ENCODE assay signal across 5 cellular contexts in the genomic region with DNA sequence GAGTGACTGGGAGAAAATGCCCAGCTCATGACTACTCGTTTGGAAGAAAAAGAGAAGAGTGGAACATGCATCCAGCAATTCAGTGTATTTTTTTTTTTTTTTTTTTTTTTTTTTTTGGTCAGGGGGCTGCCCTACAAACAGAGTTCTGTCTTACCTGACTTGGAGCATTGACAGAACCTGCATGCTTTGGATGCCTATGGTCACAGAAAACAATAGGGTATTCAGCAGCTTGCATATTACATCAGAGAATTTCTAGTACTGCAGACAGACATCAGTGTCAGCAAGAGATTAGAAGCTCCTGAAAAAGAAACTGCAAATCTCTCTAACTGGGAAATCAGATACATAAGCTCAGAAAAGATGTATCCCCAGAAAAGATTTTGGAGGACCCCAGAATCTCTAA.
DNase-seq lines count a peak whose midpoint lies in the region; ATAC-seq, FAIRE-seq and TF ChIP-seq lines count a peak whose summit lies in the region.
"Not testable (repeated sequence)": the region's sequence is repeated elsewhere in the genome, so short reads cannot be mapped to it uniquely, and the experiment has no call there.

No MANE protein-coding gene starts in this region.

- DNase-seq in GM23338 (ENCODE audit: low spot score); WTC11 (ENCODE audit: low spot score); body of pancreas; HepG2 (ENCODE audit: low spot score): not testable (repeated sequence)

- not testable (repeated sequence) for H3K4me3 ChIP-seq in GM23338; body of pancreas; HepG2 (replicated peaks in 1 of 3; ENCODE audit: insufficient read depth in 1 of 3, low read depth in 2 of 3, low read length in 3 of 3)

- not testable (repeated sequence) for TF ChIP-seq POLR2A in body of pancreas (IDR thresholded peaks at IDR 0.05); HepG2 (IDR thresholded peaks at IDR 0.05; ENCODE audit: insufficient read depth in 1 of 2, low read depth in 2 of 2, low read length in 2 of 2)

- H4K20me1 ChIP-seq in GM23338 (replicated peaks; ENCODE audit: insufficient read depth); HepG2 (ENCODE audit: insufficient read depth, low read length): not testable (repeated sequence)

- H3K36me3 ChIP-seq in GM23338 (ENCODE audit: insufficient read depth); body of pancreas (replicated peaks in 1 of 2; ENCODE audit: insufficient read depth in 1 of 2, low read depth in 2 of 2); HepG2 (replicated peaks in 1 of 2; ENCODE audit: control insufficient read depth in 1 of 2, insufficient read depth in 2 of 2, low read length in 2 of 2): not testable (repeated sequence)

- TF ChIP-seq CTCF in GM23338 (conservative IDR thresholded peaks at IDR 0.05; ENCODE audit: low read depth in 2 of 2); WTC11 (IDR thresholded peaks at IDR 0.05); body of pancreas (IDR thresholded peaks at IDR 0.05); HepG2 (CRISPR knock-in tag; IDR thresholded peaks at IDR 0.05): not testable (repeated sequence)

- in situ Hi-C loops in HepG2 (cut with HindIII; ENCODE audit: extremely low pct_ligation_motif_present, low pct_unique_long_range_greater_than_20kb) = not testable (repeated sequence)

- not testable (repeated sequence) for H3K27ac Mint-ChIP-seq in GM23338, WTC11

- POLR2A ChIA-PET in WTC11 (lab: Charles Lee); HepG2 (lab: Yijun Ruan, JAX): not testable (repeated sequence)

- H3K9me3 ChIP-seq in body of pancreas; HepG2 (ENCODE audit: low read length): not testable (repeated sequence)

- H3K27me3 Mint-ChIP-seq in GM23338 (ENCODE audit: insufficient read depth, low read depth, poor library complexity); WTC11 (ENCODE audit: low read depth): not testable (repeated sequence)

- H3K36me3 Mint-ChIP-seq in GM23338 (ENCODE audit: low read depth); WTC11: not testable (repeated sequence)

- H3K9me2 ChIP-seq in GM23338 (ENCODE audit: insufficient read depth) = not testable (repeated sequence)

- CTCF ChIA-PET in WTC11 (lab: Charles Lee); HepG2 (lab: Yijun Ruan, JAX; ENCODE audit: low intra/inter-chr PET ratio, low total read pairs): not testable (repeated sequence)

- not testable (repeated sequence) for H2AFZ ChIP-seq in GM23338; HepG2 (ENCODE audit: low read length)

- not testable (repeated sequence) for H3K9ac ChIP-seq in HepG2 (ENCODE audit: insufficient read depth, low read depth, low read length)

- not testable (repeated sequence) for H3K79me2 ChIP-seq in GM23338 (replicated peaks; ENCODE audit: insufficient read depth); HepG2 (ENCODE audit: insufficient read depth, low read length)

- not testable (repeated sequence) for H3K27ac ChIP-seq in GM23338 (ENCODE audit: low read depth); body of pancreas; HepG2 (ENCODE audit: extremely low read length, insufficient read depth, low read length)

- peak; percentile 69 for ATAC-seq in GM23338
- peak; percentile 81 for ATAC-seq in WTC11
- ATAC-seq in body of pancreas = peak; percentile 68
- peak; percentile 82 for ATAC-seq in HepG2

- not testable (repeated sequence) for H3K4me1 Mint-ChIP-seq in GM23338, WTC11

- not testable (repeated sequence) for H3K4me1 ChIP-seq in GM23338 (ENCODE audit: insufficient read depth); body of pancreas; HepG2 (ENCODE audit: insufficient read depth, low read length)

- TF ChIP-seq RAD21 in HepG2 (CRISPR knock-in tag; IDR thresholded peaks at IDR 0.05) = not testable (repeated sequence)

- WGBS in body of pancreas, 2 donors = no CpG with 5 or more reads among the region's 1 CpG
- WGBS in HepG2 (ENCODE audit: low lambda C conversion rate) = no CpG with 5 or more reads among the region's 1 CpG

- not testable (repeated sequence) for H3K9me3 Mint-ChIP-seq in GM23338, WTC11

- H3K27me3 ChIP-seq in GM23338 (ENCODE audit: insufficient read depth); body of pancreas; HepG2 (ENCODE audit: control insufficient read depth in 1 of 2, insufficient read depth in 2 of 2, low read length in 2 of 2): not testable (repeated sequence)

- H3K4me2 ChIP-seq in GM23338; HepG2 (ENCODE audit: low read depth, low read length): not testable (repeated sequence)

- H3F3A ChIP-seq in GM23338 (replicated peaks; ENCODE audit: low read depth) = not testable (repeated sequence)

- not testable (repeated sequence) for BruUV-seq in HepG2 (replicated peaks; lab: Mats Ljungman, UMichigan)

- intact Hi-C loops in body of pancreas (cut with DNase I); HepG2 (cut with micrococcal nuclease; ENCODE audit: unreplicated experiment): not testable (repeated sequence)

- H3K4me3 Mint-ChIP-seq in GM23338, WTC11: not testable (repeated sequence)

- not testable (repeated sequence) for TF ChIP-seq EP300 in HepG2 (IDR thresholded peaks at IDR 0.05; ENCODE audit: low read depth in 2 of 2, low read length in 2 of 2); HepG2 (CRISPR knock-in tag; IDR thresholded peaks at IDR 0.05; ENCODE audit: borderline replicate concordance)

- peak; percentile 82 for FAIRE-seq in endometrium (lab: Jason Lieb, UNC)
- not testable (repeated sequence) for FAIRE-seq in HepG2 (lab: Jason Lieb, UNC)
